20 cellular contexts compared by ENCODE assay signal in the genomic region with DNA sequence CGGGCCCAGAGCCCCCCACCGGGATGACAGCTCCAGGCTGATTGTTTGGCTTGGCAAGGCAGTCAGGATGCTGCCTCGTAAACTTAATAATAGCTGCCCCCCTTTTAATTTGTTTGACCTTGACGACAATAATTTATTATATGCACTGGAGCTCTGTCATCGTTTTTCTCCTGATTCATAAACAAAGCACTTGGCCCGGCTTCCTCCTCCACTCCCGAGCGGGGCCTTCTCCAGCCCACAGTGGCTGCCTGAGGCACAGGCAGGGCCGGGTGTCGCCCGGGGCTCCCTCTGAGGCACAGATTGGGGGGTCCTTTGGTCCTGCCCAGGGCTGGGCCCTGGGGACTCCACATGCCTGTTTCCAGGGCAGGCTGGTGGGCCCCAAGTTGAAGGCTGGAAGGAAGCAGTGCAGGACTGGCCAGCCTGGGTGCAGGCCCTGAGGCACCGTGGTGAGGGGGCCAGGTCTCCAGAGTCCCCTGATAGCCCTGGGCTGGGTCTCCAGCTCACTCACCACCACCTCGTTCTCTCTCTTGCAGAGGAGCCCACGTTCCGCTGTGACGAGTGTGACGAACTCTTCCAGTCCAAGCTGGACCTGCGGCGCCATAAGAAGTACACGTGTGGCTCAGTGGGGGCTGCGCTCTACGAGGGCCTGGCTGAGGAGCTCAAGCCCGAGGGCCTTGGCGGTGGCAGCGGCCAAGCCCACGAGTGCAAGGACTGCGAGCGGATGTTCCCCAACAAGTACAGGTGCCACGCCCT. TPM values are rescaled to one million over a fixed set of nuclear protein-coding genes. Genes with fewer than 3 reads are reported as not detected.
DNase-seq lines count a peak whose midpoint lies in the region; ATAC-seq, FAIRE-seq and TF ChIP-seq lines count a peak whose summit lies in the region.
"Had no signal": no experiment of that assay in that cellular context is flagged by ENCODE, and none has a peak within 500 bp of the region (broad histone marks: within the 10 kb centered on the region; RNA-seq: fewer than 3 reads in every experiment).

No MANE protein-coding gene starts in this region.

- H3K36me3 Mint-ChIP-seq in astrocyte (ENCODE audit: low read depth, unreplicated experiment) (no peaks in the 10 kb centered on the region), GM23338 (ENCODE audit: low read depth) (no peaks in the 10 kb centered on the region)
- H3K36me3 Mint-ChIP-seq: naive B cell had no signal

- H3K4me1 ChIP-seq in HEK293 (ENCODE audit: control insufficient read depth, insufficient read depth, low read length) (peaks cover 36% of the 10 kb centered on the region), astrocyte (ENCODE audit: insufficient read depth, low read length) (peaks cover 8% of the 10 kb centered on the region), neuronal stem cell (ENCODE audit: control insufficient read depth in 2 of 2, insufficient read depth in 1 of 2, low read depth in 1 of 2, low read length in 2 of 2) (peaks cover 0 to 8% of the 10 kb centered on the region in 2 donors), vagina (peaks cover 12% of the 10 kb centered on the region), GM23338 (ENCODE audit: insufficient read depth) (no peaks in the 10 kb centered on the region)

- DNase-seq in NCI-H146 (lab: John Stamatoyannopoulos, UW): peak; percentile 27
- DNase-seq in NCI-H146 treated with DMSO at 0.1 percent for 48 hours (lab: John Stamatoyannopoulos, UW; ENCODE audit: unreplicated experiment): no peak
- DNase-seq in astrocyte (ENCODE audit: low read depth): peak; percentile 41
- no peak for DNase-seq in neuronal stem cell (ENCODE audit: low spot score)
- DNase-seq in vagina (ENCODE audit: extremely low spot score in 2 of 2): no peak
- DNase-seq in GM23338 (ENCODE audit: low spot score): no peak
- DNase-seq: activated CD8-positive, alpha-beta memory T cell treated with anti-CD3 and anti-CD28 coated beads for 24 hours; amniotic stem cell; naive B cell; NCI-H2171; posterior cingulate gyrus; spleen; stimulated activated naive CD4-positive, alpha-beta T cell treated with Interleukin-2 at 50 U/mL for 16 hours had no signal

- H3K18ac ChIP-seq in neuronal stem cell (ENCODE audit: low read length): peak overlapping the region; percentile 59

- no peak overlapping the region for H2BK120ac ChIP-seq in neuronal stem cell (ENCODE audit: low read depth, low read length)

- H3K27ac Mint-ChIP-seq in astrocyte (ENCODE audit: unreplicated experiment) (no peak overlapping the region), GM23338 (no peak overlapping the region)
- H3K27ac Mint-ChIP-seq: activated T-helper 1 cell treated with anti-CD3 and anti-CD28 coated beads, Interleukin-12 subunit alpha, Interleukin-12 subunit beta, Interleukin-2, Interleukin-4 antibody, amounts not matched to agents 30 ng/mL and 10 ng/mL and 1 ng/mL, durations not matched to agents 14 hours and 24 hours and 36 hours; H9; naive B cell had no signal

- peak overlapping the region; percentile 100 for H3K27ac ChIP-seq in HEK293 (ENCODE audit: extremely low read depth, low read depth, low read length)
- H3K27ac ChIP-seq in astrocyte (ENCODE audit: low read depth, low read length): no peak overlapping the region
- H3K27ac ChIP-seq in neuronal stem cell (replicated peaks; ENCODE audit: low read length): no peak overlapping the region
- no peak overlapping the region for H3K27ac ChIP-seq in vagina
- no peak overlapping the region for H3K27ac ChIP-seq in GM23338 (ENCODE audit: low read depth)

- peaks cover 0 to 37% of the 10 kb centered on the region in 2 experiments; a peak in 1 of 3 replicates for H3K36me3 ChIP-seq in HEK293 (ENCODE audit: control insufficient read depth in 2 of 2, insufficient read depth in 1 of 2, low read length in 2 of 2)
- no peaks in the 10 kb centered on the region for H3K36me3 ChIP-seq in astrocyte (ENCODE audit: insufficient read depth, low read length)
- H3K36me3 ChIP-seq in neuronal stem cell (replicated peaks in 1 of 2; ENCODE audit: control insufficient read depth in 2 of 2, insufficient read depth in 2 of 2, low read length in 2 of 2): peaks cover 0 to 5% of the 10 kb centered on the region in 2 donors
- no peaks in the 10 kb centered on the region for H3K36me3 ChIP-seq in vagina
- H3K36me3 ChIP-seq in GM23338 (ENCODE audit: insufficient read depth): no peaks in the 10 kb centered on the region
- H3K36me3 ChIP-seq: spleen had no signal

- H3K4me2 ChIP-seq in astrocyte (ENCODE audit: low read length) (no peak overlapping the region), neuronal stem cell (ENCODE audit: insufficient read depth, low read length, poor library complexity, severe bottlenecking) (no peak overlapping the region), GM23338 (no peak overlapping the region)

- H3K4me3 ChIP-seq in HEK293 (ENCODE audit: low read depth, low read length) (no peak overlapping the region), astrocyte (ENCODE audit: insufficient read depth, low read depth, low read length) (no peak overlapping the region), neuronal stem cell (ENCODE audit: low read length in 2 of 2) (peak overlapping the region in 1 of 2 donors; percentile 31), vagina (no peak overlapping the region), GM23338 (no peak overlapping the region)
- H3K4me3 ChIP-seq: lung, spleen had no signal

- H4K20me1 ChIP-seq in astrocyte (ENCODE audit: insufficient read depth, low read length): no peaks in the 10 kb centered on the region
- H4K20me1 ChIP-seq in GM23338 (replicated peaks; ENCODE audit: insufficient read depth): no peaks in the 10 kb centered on the region

- no peak overlapping the region for H4K91ac ChIP-seq in neuronal stem cell (ENCODE audit: low read depth, low read length, poor library complexity)

- peak overlapping the region; percentile 7 for H3K4ac ChIP-seq in neuronal stem cell (ENCODE audit: low read length)

- no CpG with 5 or more reads among the region's 29 CpGs for WGBS in neuronal stem cell (ENCODE audit: extremely low coverage in 2 of 2, insufficient read length in 2 of 2, insufficient replicate concordance in 1 of 2), 2 donors

- no peak for TF ChIP-seq POLR2A in vagina (IDR thresholded peaks at IDR 0.05)

- no peaks in the 10 kb centered on the region for H3F3A ChIP-seq in GM23338 (replicated peaks; ENCODE audit: low read depth)

- H2BK5ac ChIP-seq in neuronal stem cell (ENCODE audit: low read length): peak overlapping the region; percentile 76

- intact Hi-C loops in vagina (cut with DNase I): loop anchor here (5.0 kb wide), 1 partner anchor 50 kb away; no protein-coding TSS in a partner anchor

- H3K27me3 ChIP-seq in astrocyte (ENCODE audit: insufficient read depth, low read length) (no peaks in the 10 kb centered on the region), neuronal stem cell (ENCODE audit: control insufficient read depth in 3 of 3, insufficient read depth in 3 of 3, low read depth in 1 of 3, low read length in 3 of 3) (peaks cover 0 to 45% (median 4%) of the 10 kb centered on the region in 3 experiments), vagina (no peaks in the 10 kb centered on the region), GM23338 (ENCODE audit: insufficient read depth) (no peaks in the 10 kb centered on the region)

- H3K9me3 Mint-ChIP-seq in astrocyte (ENCODE audit: unreplicated experiment): no peaks in the 10 kb centered on the region
- H3K9me3 Mint-ChIP-seq in GM23338: no peaks in the 10 kb centered on the region
- H3K9me3 Mint-ChIP-seq: activated T-helper 1 cell treated with anti-CD3 and anti-CD28 coated beads, Interleukin-12 subunit alpha, Interleukin-12 subunit beta, Interleukin-2, Interleukin-4 antibody, amounts not matched to agents 30 ng/mL and 10 ng/mL and 1 ng/mL, durations not matched to agents 14 hours and 24 hours and 36 hours; H9; naive B cell had no signal

- peaks cover 2% of the 10 kb centered on the region for H3K4me1 Mint-ChIP-seq in astrocyte (ENCODE audit: low read depth, unreplicated experiment)
- H3K4me1 Mint-ChIP-seq in GM23338: peaks cover 4% of the 10 kb centered on the region; the same call in 2 of the 3 replicates
- H3K4me1 Mint-ChIP-seq: naive B cell had no signal

- no peak for FAIRE-seq in astrocyte (lab: Jason Lieb, UNC)
- FAIRE-seq: A204.1, G401.6 had no signal

- TF ChIP-seq CTCF in HEK293 (tag by site-specific recombination; IDR thresholded peaks at IDR 0.05): no peak
- no peak for TF ChIP-seq CTCF in astrocyte (IDR thresholded peaks at IDR 0.05; ENCODE audit: insufficient read depth, low read depth, low read length)
- TF ChIP-seq CTCF in vagina (IDR thresholded peaks at IDR 0.05): no peak
- TF ChIP-seq CTCF in GM23338 (conservative IDR thresholded peaks at IDR 0.05; ENCODE audit: low read depth in 2 of 2): no peak

- POLR2A ChIA-PET in HEK293 (lab: Yijun Ruan, JAX): interaction anchor here (1.4 kb wide), 1 partner anchor 17 kb away, joined by 4 read pairs; no protein-coding TSS in a partner anchor

- H4K8ac ChIP-seq in neuronal stem cell (ENCODE audit: low read depth, low read length): peak overlapping the region; percentile 55

- H2AFZ ChIP-seq in astrocyte (ENCODE audit: low read depth, low read length) (no peak overlapping the region), neuronal stem cell (ENCODE audit: low read length) (no peak overlapping the region), GM23338 (no peak overlapping the region)

- peaks cover 2% of the 10 kb centered on the region for H3K79me1 ChIP-seq in neuronal stem cell (ENCODE audit: low read depth, low read length)

- H3K4me3 Mint-ChIP-seq in astrocyte (ENCODE audit: unreplicated experiment) (no peak overlapping the region), GM23338 (no peak overlapping the region)
- H3K4me3 Mint-ChIP-seq: activated T-helper 1 cell treated with anti-CD3 and anti-CD28 coated beads, Interleukin-12 subunit alpha, Interleukin-12 subunit beta, Interleukin-2, Interleukin-4 antibody, amounts not matched to agents 30 ng/mL and 10 ng/mL and 1 ng/mL, durations not matched to agents 14 hours and 24 hours and 36 hours; H9; naive B cell had no signal

- no peak overlapping the region for H3K9ac ChIP-seq in astrocyte (ENCODE audit: low read length)
- no peak overlapping the region for H3K9ac ChIP-seq in neuronal stem cell (ENCODE audit: low read depth, low read length, poor library complexity)

- no peak overlapping the region for H2BK15ac ChIP-seq in neuronal stem cell (ENCODE audit: low read length)

- ATAC-seq in HG03039 (IDR thresholded peaks at IDR 0.05; ENCODE audit: unreplicated experiment) (no peak), GM23338 (no peak)

- H2BK12ac ChIP-seq in neuronal stem cell (ENCODE audit: low read length): peak overlapping the region; percentile 31

- CTCF ChIA-PET in HEK293 (lab: Yijun Ruan, JAX): interaction anchor here (1.2 kb wide), 1 partner anchor 15 kb away, joined by 4 read pairs; no protein-coding TSS in a partner anchor

- H3K23ac ChIP-seq in neuronal stem cell (ENCODE audit: low read depth, low read length, poor library complexity): peak overlapping the region; percentile 74

- no peaks in the 10 kb centered on the region for H3K9me2 ChIP-seq in GM23338 (ENCODE audit: insufficient read depth)

- H2AK5ac ChIP-seq in neuronal stem cell (ENCODE audit: low read depth, low read length): peak overlapping the region; percentile 78

- no peaks in the 10 kb centered on the region for H3K9me3 ChIP-seq in HEK293 (ENCODE audit: control insufficient read depth, insufficient read depth, low read depth, low read length)
- H3K9me3 ChIP-seq in astrocyte (ENCODE audit: insufficient read depth, low read depth, low read length): no peaks in the 10 kb centered on the region
- H3K9me3 ChIP-seq in neuronal stem cell (replicated peaks in 1 of 2; ENCODE audit: control insufficient read depth in 2 of 2, insufficient read depth in 1 of 2, low read depth in 1 of 2, low read length in 2 of 2): no peaks in the 10 kb centered on the region
- H3K9me3 ChIP-seq in vagina: no peaks in the 10 kb centered on the region
- H3K9me3 ChIP-seq: spleen had no signal

- H3K14ac ChIP-seq in neuronal stem cell (ENCODE audit: low read length): peak overlapping the region; percentile 64

- H3K27me3 Mint-ChIP-seq in astrocyte (ENCODE audit: low read depth, unreplicated experiment): peaks cover 34% of the 10 kb centered on the region
- H3K27me3 Mint-ChIP-seq in GM23338 (ENCODE audit: insufficient read depth, low read depth, poor library complexity): peaks cover 2% of the 10 kb centered on the region

- H3K79me2 ChIP-seq in astrocyte (ENCODE audit: insufficient read depth, low read length) (no peaks in the 10 kb centered on the region), GM23338 (replicated peaks; ENCODE audit: insufficient read depth) (no peaks in the 10 kb centered on the region)

RNA-seq across cellular contexts. Expression of a gene that starts 52.0 kb away (rescaled TPM):
- total RNA-seq in astrocyte (3.7 and 4.1 TPM in 2 replicates), vagina (6.4 TPM)
- 1.5 TPM for polyA plus RNA-seq in neuronal stem cell (2013, experiment 1 of 2)
- polyA plus RNA-seq in neuronal stem cell (2013, experiment 2 of 2): 1.4 TPM
- total RNA-seq in GM23338 (2014; rRNA removed; shearing (Covaris generic)): 19.1 and 29.3 TPM in 2 replicates
- 11.2 and 12.2 TPM in 2 replicates for polyA plus RNA-seq in GM23338 (2016; fragmentation: Nextera tagmentation; extraction: Ambion mirVana)
- total RNA-seq: activated T-helper 1 cell treated with anti-CD3 and anti-CD28 coated beads, Interleukin-12 subunit alpha, Interleukin-12 subunit beta, Interleukin-2, Interleukin-4 antibody, amounts not matched to agents 30 ng/mL and 10 ng/mL and 1 ng/mL, durations not matched to agents 14 hours and 24 hours and 36 hours had no signal

Comparison
In these comparisons a context has a peak if more than half of its experiments do, and no peak if none do; other contexts are left out.
1. DNase-seq: peak in NCI-H146 (single experiment) and astrocyte (single experiment); none in NCI-H146 treated with DMSO at 0.1 percent for 48 hours (single experiment), neuronal stem cell (single experiment), vagina (0 of 2) and GM23338 (single experiment).